ENCODE assay signal across 8 cellular contexts in the genomic region with DNA sequence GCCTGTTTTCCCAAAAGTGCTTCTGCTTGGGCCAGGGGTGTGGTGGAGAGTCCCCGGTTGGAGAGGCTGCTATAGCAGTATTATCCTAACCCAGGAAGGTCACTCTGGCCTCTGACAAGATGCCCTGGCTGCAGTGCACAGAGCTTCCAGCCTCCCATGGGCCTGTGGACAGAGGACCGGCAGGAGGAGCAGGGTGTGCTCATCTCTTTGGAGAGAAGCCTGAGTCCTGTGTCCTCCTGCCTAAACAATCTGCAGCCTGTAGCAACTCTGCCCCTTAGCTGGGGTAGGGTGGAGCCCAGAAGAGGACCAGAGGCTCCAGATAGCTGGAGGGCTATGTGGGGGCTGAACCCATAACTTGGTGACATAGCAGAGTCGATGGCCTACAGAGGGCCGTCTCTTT.
DNase-seq lines count a peak whose midpoint lies in the region; ATAC-seq and TF ChIP-seq lines count a peak whose summit lies in the region.
"Had no signal": no experiment of that assay in that cellular context is flagged by ENCODE, and none has a peak within 500 bp of the region (broad histone marks: within the 10 kb centered on the region; RNA-seq: fewer than 3 reads in every experiment).

No MANE protein-coding gene starts in this region.

- H3K4me1 ChIP-seq in right cardiac atrium (ENCODE audit: control insufficient read depth, insufficient read depth, low read length) = peaks cover 46% of the 10 kb centered on the region
- H3K4me1 ChIP-seq in stomach smooth muscle (ENCODE audit: control insufficient read depth, insufficient read depth, low read length) = peaks cover 44% of the 10 kb centered on the region

- peaks cover 53% of the 10 kb centered on the region for H3K4me1 Mint-ChIP-seq in HFFc6 (ENCODE audit: low read depth)
- H3K4me1 Mint-ChIP-seq in activated naive CD8-positive, alpha-beta T cell treated with anti-CD3 and anti-CD28 coated beads for 36 hours = peaks cover 65% of the 10 kb centered on the region

- no peak overlapping the region for H3K4me3 Mint-ChIP-seq in HFFc6
- no peak overlapping the region for H3K4me3 Mint-ChIP-seq in activated naive CD8-positive, alpha-beta T cell treated with anti-CD3 and anti-CD28 coated beads for 36 hours

- intact Hi-C loops in right cardiac atrium (cut with DNase I) = no loop called here

- DNase-seq in HFFc6 (no peak), right cardiac atrium (peak in 2 of 3 donors; percentile 51 to 55), glomerular visceral epithelial cell (ENCODE audit: extremely low spot score) (no peak), NCI-H1417 treated with DMSO at 0.1 percent for 48 hours (lab: John Stamatoyannopoulos, UW) (no peak)
- DNase-seq in activated naive CD8-positive, alpha-beta T cell treated with anti-CD3 and anti-CD28 coated beads for 36 hours = no peak
- DNase-seq: NCI-H1930 had no signal

- H3K27ac Mint-ChIP-seq in HFFc6 = peak overlapping the region; percentile 75
- peak overlapping the region; percentile 88 for H3K27ac Mint-ChIP-seq in activated naive CD8-positive, alpha-beta T cell treated with anti-CD3 and anti-CD28 coated beads for 36 hours

- H3K4me3 ChIP-seq in right cardiac atrium (ENCODE audit: low read length) (no peak overlapping the region), stomach smooth muscle (ENCODE audit: low read length in 2 of 2) (no peak overlapping the region)

- no peaks in the 10 kb centered on the region for H3K9me3 Mint-ChIP-seq in HFFc6
- H3K9me3 Mint-ChIP-seq in activated naive CD8-positive, alpha-beta T cell treated with anti-CD3 and anti-CD28 coated beads for 36 hours = no peaks in the 10 kb centered on the region

- H3K27me3 ChIP-seq in right cardiac atrium (ENCODE audit: control insufficient read depth, insufficient read depth) (no peaks in the 10 kb centered on the region), stomach smooth muscle (ENCODE audit: control insufficient read depth in 1 of 2, insufficient read depth in 2 of 2, low read length in 2 of 2) (no peaks in the 10 kb centered on the region)

- ATAC-seq in right cardiac atrium (peak; percentile 20 to 29), HG02884 (IDR thresholded peaks at IDR 0.05; ENCODE audit: unreplicated experiment) (no peak)

- H3K9me3 ChIP-seq in right cardiac atrium (ENCODE audit: control insufficient read depth, low read length) (no peaks in the 10 kb centered on the region), stomach smooth muscle (ENCODE audit: control insufficient read depth in 2 of 2, low read length in 2 of 2) (no peaks in the 10 kb centered on the region)

- H3K27ac ChIP-seq in right cardiac atrium (ENCODE audit: low read length) (peak overlapping the region; percentile 29), stomach smooth muscle (ENCODE audit: low read length) (peak overlapping the region; percentile 24)

- H3K9ac ChIP-seq in stomach smooth muscle (ENCODE audit: low read length in 2 of 2) = no peak overlapping the region

- no peaks in the 10 kb centered on the region for H3K27me3 Mint-ChIP-seq in HFFc6 (ENCODE audit: insufficient read depth)
- no peaks in the 10 kb centered on the region for H3K27me3 Mint-ChIP-seq in activated naive CD8-positive, alpha-beta T cell treated with anti-CD3 and anti-CD28 coated beads for 36 hours

- H3K36me3 ChIP-seq in stomach smooth muscle (ENCODE audit: control insufficient read depth in 2 of 2, insufficient read depth in 2 of 2, low read length in 2 of 2) = no peaks in the 10 kb centered on the region

- H3K36me3 Mint-ChIP-seq in HFFc6 (ENCODE audit: low read depth) = peaks cover 5% of the 10 kb centered on the region; the same call in 1 of the 2 replicates
- H3K36me3 Mint-ChIP-seq in activated naive CD8-positive, alpha-beta T cell treated with anti-CD3 and anti-CD28 coated beads for 36 hours = no peaks in the 10 kb centered on the region

- no peak for TF ChIP-seq CTCF in HFFc6 (IDR thresholded peaks at IDR 0.05)

- WGBS in right cardiac atrium = 32% methylated on average over 4 of the region's 4 CpGs

Comparison
In these comparisons a context has a peak if more than half of its experiments do, and no peak if none do; other contexts are left out.
1. DNase-seq: peak in right cardiac atrium (2 of 3); none in HFFc6 (single experiment), activated naive CD8-positive, alpha-beta T cell treated with anti-CD3 and anti-CD28 coated beads for 36 hours (single experiment), glomerular visceral epithelial cell (single experiment) and NCI-H1417 treated with DMSO at 0.1 percent for 48 hours (single experiment).